Comparison of ENCODE assay signal across 10 cellular contexts in the genomic region with DNA sequence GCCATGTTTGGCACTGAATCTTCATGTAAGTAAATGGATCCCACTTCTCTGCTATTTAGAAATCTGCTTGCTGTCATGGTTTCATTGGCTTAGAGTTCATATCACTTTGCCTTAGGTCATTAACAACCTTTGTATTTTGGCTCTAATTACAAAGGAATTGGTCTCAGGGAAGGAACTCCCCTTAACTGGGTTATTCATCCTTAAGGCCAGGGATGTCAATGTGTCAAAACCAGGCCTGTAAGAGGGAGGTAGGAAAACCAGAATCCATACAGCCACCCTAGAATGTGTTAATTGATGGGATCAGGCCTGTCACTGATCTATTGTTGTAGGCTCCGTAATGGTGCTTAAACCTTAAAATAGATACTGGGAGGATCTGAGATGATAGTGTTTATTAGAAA.
DNase-seq lines count a peak whose midpoint lies in the region; ATAC-seq and TF ChIP-seq lines count a peak whose summit lies in the region.
"Had no signal": no experiment of that assay in that cellular context is flagged by ENCODE, and none has a peak within 500 bp of the region (broad histone marks: within the 10 kb centered on the region; RNA-seq: fewer than 3 reads in every experiment).

No MANE protein-coding gene starts in this region.

- H3K4me1 ChIP-seq in GM23338 (ENCODE audit: insufficient read depth) (peaks cover 10% of the 10 kb centered on the region), SJCRH30 (peaks cover 18% of the 10 kb centered on the region), gastroesophageal sphincter (peaks cover 5 to 39% (median 5%) of the 10 kb centered on the region in 3 donors), sigmoid colon (peaks cover 0 to 33% (median 24%) of the 10 kb centered on the region in 4 donors), mucosa of descending colon (ENCODE audit: low read depth) (no peaks in the 10 kb centered on the region)

- intact Hi-C loops in sigmoid colon (cut with DNase I), result no loop called here
- intact Hi-C loops in mucosa of descending colon (cut with DNase I, micrococcal nuclease), result no loop called here

- 0 out of 2 replicates have a peak overlapping the region, but pooled peaks have one; percentile 4 for H2AFZ ChIP-seq in GM23338

- 0 out of 2 replicates have a peak overlapping the region, but pooled peaks have one; percentile 48 for H3K27ac ChIP-seq in GM23338 (ENCODE audit: low read depth)
- H3K27ac ChIP-seq in SJCRH30, result peak overlapping the region; percentile 73
- peak overlapping the region in 3 of 4 donors; percentile 61 to 75 (median 70) for H3K27ac ChIP-seq in gastroesophageal sphincter
- peak overlapping the region; percentile 72 to 79 (median 76) for H3K27ac ChIP-seq in sigmoid colon

- H3K9me3 ChIP-seq in SJCRH30 (replicated peaks) (no peaks in the 10 kb centered on the region), gastroesophageal sphincter (no peaks in the 10 kb centered on the region), sigmoid colon (no peaks in the 10 kb centered on the region), mucosa of descending colon (no peaks in the 10 kb centered on the region)

- TF ChIP-seq CTCF in GM23338 (conservative IDR thresholded peaks at IDR 0.05; ENCODE audit: low read depth in 2 of 2), result no peak
- TF ChIP-seq CTCF in gastroesophageal sphincter (IDR thresholded peaks at IDR 0.05), result no peak
- TF ChIP-seq CTCF in sigmoid colon (IDR thresholded peaks at IDR 0.05), result no peak
- no peak for TF ChIP-seq CTCF in mucosa of descending colon (IDR thresholded peaks at IDR 0.05)

- no peaks in the 10 kb centered on the region for H3K27me3 ChIP-seq in GM23338 (ENCODE audit: insufficient read depth)
- H3K27me3 ChIP-seq in SJCRH30, result no peaks in the 10 kb centered on the region
- H3K27me3 ChIP-seq in gastroesophageal sphincter, result no peaks in the 10 kb centered on the region
- no peaks in the 10 kb centered on the region for H3K27me3 ChIP-seq in sigmoid colon

- H3K27ac Mint-ChIP-seq in GM23338, result no peak overlapping the region
- H3K27ac Mint-ChIP-seq: T-helper 1 cell treated with Interleukin-12 subunit alpha and Interleukin-12 subunit beta and Interleukin-4 antibody, amounts not matched to agents 30 μg/mL and 1 μg/mL, for 36 hours had no signal

- H3K4me1 Mint-ChIP-seq in GM23338, result peaks cover 3% of the 10 kb centered on the region; the same call in 2 of the 3 replicates

- no peaks in the 10 kb centered on the region for H3K36me3 Mint-ChIP-seq in GM23338 (ENCODE audit: low read depth)

- no peak for TF ChIP-seq POLR2A in gastroesophageal sphincter (IDR thresholded peaks at IDR 0.05)
- TF ChIP-seq POLR2A in sigmoid colon (IDR thresholded peaks at IDR 0.05), result no peak

- 7 to 33% methylated on average over 1 of the region's 1 CpG for WGBS in gastroesophageal sphincter (ENCODE audit: low coverage in 1 of 2), 2 donors
- 77 to 90% methylated on average over 1 of the region's 1 CpG for WGBS in sigmoid colon, 2 donors

- ATAC-seq in GM23338 (peak; percentile 60), gastroesophageal sphincter (no peak), mucosa of descending colon (no peak), GM19455 (IDR thresholded peaks at IDR 0.05; ENCODE audit: unreplicated experiment) (no peak)

- no peaks in the 10 kb centered on the region for H3K9me3 Mint-ChIP-seq in GM23338
- H3K9me3 Mint-ChIP-seq: T-helper 1 cell treated with Interleukin-12 subunit alpha and Interleukin-12 subunit beta and Interleukin-4 antibody, amounts not matched to agents 30 μg/mL and 1 μg/mL, for 36 hours had no signal

- no peak overlapping the region for H3K4me3 ChIP-seq in GM23338
- H3K4me3 ChIP-seq in SJCRH30, result peak overlapping the region; percentile 55
- H3K4me3 ChIP-seq in gastroesophageal sphincter, result peak overlapping the region; percentile 22 to 45
- peak overlapping the region; percentile 22 to 50 (median 42) for H3K4me3 ChIP-seq in sigmoid colon
- H3K4me3 ChIP-seq in mucosa of descending colon, result no peak overlapping the region

- H3F3A ChIP-seq in GM23338 (replicated peaks; ENCODE audit: low read depth), result no peaks in the 10 kb centered on the region

- no peaks in the 10 kb centered on the region for H4K20me1 ChIP-seq in GM23338 (replicated peaks; ENCODE audit: insufficient read depth)

- no peaks in the 10 kb centered on the region for H3K36me3 ChIP-seq in GM23338 (ENCODE audit: insufficient read depth)
- no peaks in the 10 kb centered on the region for H3K36me3 ChIP-seq in SJCRH30
- no peaks in the 10 kb centered on the region for H3K36me3 ChIP-seq in gastroesophageal sphincter
- no peaks in the 10 kb centered on the region for H3K36me3 ChIP-seq in sigmoid colon
- no peaks in the 10 kb centered on the region for H3K36me3 ChIP-seq in mucosa of descending colon (ENCODE audit: low read depth)

- no peaks in the 10 kb centered on the region for H3K27me3 Mint-ChIP-seq in GM23338 (ENCODE audit: insufficient read depth, low read depth, poor library complexity)

- H3K4me3 Mint-ChIP-seq in GM23338, result no peak overlapping the region
- H3K4me3 Mint-ChIP-seq: T-helper 1 cell treated with Interleukin-12 subunit alpha and Interleukin-12 subunit beta and Interleukin-4 antibody, amounts not matched to agents 30 μg/mL and 1 μg/mL, for 36 hours had no signal

- no peaks in the 10 kb centered on the region; the same call in 1 of the 2 replicates for H3K79me2 ChIP-seq in GM23338 (replicated peaks; ENCODE audit: insufficient read depth)

- H3K4me2 ChIP-seq in GM23338, result peak overlapping the region; percentile 19; the same call in 1 of the 2 replicates

- H3K9me2 ChIP-seq in GM23338 (ENCODE audit: insufficient read depth), result no peaks in the 10 kb centered on the region

- TF ChIP-seq EP300 in gastroesophageal sphincter (IDR thresholded peaks at IDR 0.05) (no peak), sigmoid colon (IDR thresholded peaks at IDR 0.05) (no peak)

- DNase-seq in GM23338 (ENCODE audit: low spot score), result peak; percentile 5
- no peak for DNase-seq in SJCRH30
- no peak for DNase-seq in sigmoid colon
- no peak for DNase-seq in mucosa of descending colon
- no peak for DNase-seq in HUDEP-2 (lab: John Stamatoyannopoulos, UW; ENCODE audit: unreplicated experiment in 76 of 76)
- no peak for DNase-seq in kidney glomerular epithelial cell (lab: John Stamatoyannopoulos, UW)
- DNase-seq: MV-4-11 had no signal

TF ChIP-seq in GM23338, 12 proteins besides CTCF, POLR2A, EP300 and RAD21 (continues in another document):
- TF ChIP-seq CREB1 (CRISPR knock-in tag; IDR thresholded peaks at IDR 0.05; ENCODE audit: low read depth), result no peak
- TF ChIP-seq JUNB (IDR thresholded peaks at IDR 0.05; ENCODE audit: unreplicated experiment), result no peak
- no peak for TF ChIP-seq STAT1 (IDR thresholded peaks at IDR 0.05; ENCODE audit: unreplicated experiment)
- TF ChIP-seq, protein P1, sequence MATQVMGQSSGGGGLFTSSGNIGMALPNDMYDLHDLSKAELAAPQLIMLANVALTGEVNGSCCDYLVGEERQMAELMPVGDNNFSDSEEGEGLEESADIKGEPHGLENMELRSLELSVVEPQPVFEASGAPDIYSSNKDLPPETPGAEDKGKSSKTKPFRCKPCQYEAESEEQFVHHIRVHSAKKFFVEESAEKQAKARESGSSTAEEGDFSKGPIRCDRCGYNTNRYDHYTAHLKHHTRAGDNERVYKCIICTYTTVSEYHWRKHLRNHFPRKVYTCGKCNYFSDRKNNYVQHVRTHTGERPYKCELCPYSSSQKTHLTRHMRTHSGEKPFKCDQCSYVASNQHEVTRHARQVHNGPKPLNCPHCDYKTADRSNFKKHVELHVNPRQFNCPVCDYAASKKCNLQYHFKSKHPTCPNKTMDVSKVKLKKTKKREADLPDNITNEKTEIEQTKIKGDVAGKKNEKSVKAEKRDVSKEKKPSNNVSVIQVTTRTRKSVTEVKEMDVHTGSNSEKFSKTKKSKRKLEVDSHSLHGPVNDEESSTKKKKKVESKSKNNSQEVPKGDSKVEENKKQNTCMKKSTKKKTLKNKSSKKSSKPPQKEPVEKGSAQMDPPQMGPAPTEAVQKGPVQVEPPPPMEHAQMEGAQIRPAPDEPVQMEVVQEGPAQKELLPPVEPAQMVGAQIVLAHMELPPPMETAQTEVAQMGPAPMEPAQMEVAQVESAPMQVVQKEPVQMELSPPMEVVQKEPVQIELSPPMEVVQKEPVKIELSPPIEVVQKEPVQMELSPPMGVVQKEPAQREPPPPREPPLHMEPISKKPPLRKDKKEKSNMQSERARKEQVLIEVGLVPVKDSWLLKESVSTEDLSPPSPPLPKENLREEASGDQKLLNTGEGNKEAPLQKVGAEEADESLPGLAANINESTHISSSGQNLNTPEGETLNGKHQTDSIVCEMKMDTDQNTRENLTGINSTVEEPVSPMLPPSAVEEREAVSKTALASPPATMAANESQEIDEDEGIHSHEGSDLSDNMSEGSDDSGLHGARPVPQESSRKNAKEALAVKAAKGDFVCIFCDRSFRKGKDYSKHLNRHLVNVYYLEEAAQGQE (IDR thresholded peaks at IDR 0.05; ENCODE audit: unreplicated experiment), result no peak
- no peak for TF ChIP-seq NANOG (IDR thresholded peaks at IDR 0.05; ENCODE audit: borderline replicate concordance)
- no peak for TF ChIP-seq ZNF331 (CRISPR knock-in tag; IDR thresholded peaks at IDR 0.05; ENCODE audit: low read depth)
- no peak for TF ChIP-seq EZH2phosphoT487 (IDR thresholded peaks at IDR 0.05; ENCODE audit: unreplicated experiment)

Comparison
In these comparisons a context has a peak if more than half of its experiments do, and no peak if none do; other contexts are left out.
1. H3K4me3 ChIP-seq: peak in SJCRH30 (single experiment), gastroesophageal sphincter (2 of 2) and sigmoid colon (4 of 4); none in GM23338 (single experiment) and mucosa of descending colon (single experiment).
2. Peak in every context shown above with its lines, with median percentiles within 50 percentile points of each other: H3K27ac ChIP-seq.